ENCODE assay signal across 8 cellular contexts in the genomic region with DNA sequence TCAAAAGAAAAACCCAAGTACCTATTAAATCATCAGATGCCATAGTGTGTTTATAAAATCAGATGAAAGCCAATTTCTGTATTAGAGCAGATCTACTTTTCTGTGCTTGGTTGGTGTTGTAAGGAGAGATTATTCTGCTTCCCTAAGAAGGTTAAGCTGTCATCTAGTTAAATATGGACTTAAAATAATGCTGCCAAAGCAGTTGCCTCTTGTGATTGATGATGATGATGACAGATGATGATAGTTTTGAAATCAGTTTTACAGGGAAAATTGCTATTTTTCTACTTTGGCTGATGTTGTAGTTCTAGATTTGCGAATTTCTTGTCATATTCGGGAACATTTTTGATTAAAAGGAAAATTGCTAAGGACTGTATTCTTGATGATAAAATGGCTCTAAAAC.
"Had no signal": no experiment of that assay in that cellular context is flagged by ENCODE, and none has a peak within 500 bp of the region (broad histone marks: within the 10 kb centered on the region; RNA-seq: fewer than 3 reads in every experiment).

No MANE protein-coding gene starts in this region.

- H3K4me1 Mint-ChIP-seq: GM23338 had no signal

- H3K27ac Mint-ChIP-seq: GM23338, IgD-negative memory B cell had no signal

- FAIRE-seq: H1, H54, HepG2 had no signal

- H3K36me3 Mint-ChIP-seq: IgD-negative memory B cell had no signal

- H3K27me3 Mint-ChIP-seq: IgD-negative memory B cell had no signal

- H3K9me3 Mint-ChIP-seq: H9 had no signal

- H3K4me3 Mint-ChIP-seq: GM23338, H9, IgD-negative memory B cell had no signal

- DNase-seq: H9, HCEC 1CT, KBM-7 had no signal

- ATAC-seq: GM23338, HepG2 had no signal
